In genomic region chr17:19271751-19272357, GRCh38 we compare ENCODE assay signal across 19 cellular contexts. TPM values are rescaled to one million over a fixed set of nuclear protein-coding genes. Genes with fewer than 3 reads are reported as not detected.
DNase-seq lines count a peak whose midpoint lies in the region; ATAC-seq and TF ChIP-seq lines count a peak whose summit lies in the region.
"Had no signal": no experiment of that assay in that cellular context is flagged by ENCODE, and none has a peak within 500 bp of the region (broad histone marks: within the 10 kb centered on the region; RNA-seq: fewer than 3 reads in every experiment).

No MANE protein-coding gene starts in this region.

- TF ChIP-seq CTCF in epithelial cell of esophagus (IDR thresholded peaks at IDR 0.05; ENCODE audit: insufficient read depth, low read depth, low read length, missing control alignments) (no peak), lower lobe of right lung (IDR thresholded peaks at IDR 0.05) (no peak), tibial nerve (IDR thresholded peaks at IDR 0.05) (no peak)

- TF ChIP-seq POLR2A in tibial nerve (IDR thresholded peaks at IDR 0.05) = no peak

- no peak overlapping the region for H3K4me3 ChIP-seq in epithelial cell of esophagus (ENCODE audit: low read length)
- no peak overlapping the region for H3K4me3 ChIP-seq in lower lobe of right lung
- no peak overlapping the region for H3K4me3 ChIP-seq in tibial nerve
- H3K4me3 ChIP-seq: skin epidermis, testis had no signal

- H3K36me3 ChIP-seq in lower lobe of right lung (peaks cover 8% of the 10 kb centered on the region), tibial nerve (no peaks in the 10 kb centered on the region)

- H3K4me1 ChIP-seq in lower lobe of right lung (peaks cover 56% of the 10 kb centered on the region), tibial nerve (peaks cover 0 to 89% (median 61%) of the 10 kb centered on the region in 4 donors)

- WGBS in tibial nerve, 2 donors = 52 to 58% methylated on average over 10 of the region's 10 CpGs

- no peak for TF ChIP-seq EP300 in tibial nerve (IDR thresholded peaks at IDR 0.05)

- intact Hi-C loops in lower lobe of right lung (cut with DNase I) = no loop called here

- H3K9me3 ChIP-seq in lower lobe of right lung = no peaks in the 10 kb centered on the region
- H3K9me3 ChIP-seq in tibial nerve = no peaks in the 10 kb centered on the region
- H3K9me3 ChIP-seq: testis had no signal

- no peak for ATAC-seq in lower lobe of right lung
- ATAC-seq in GM21723 (IDR thresholded peaks at IDR 0.05; ENCODE audit: unreplicated experiment) = no peak
- no peak for ATAC-seq in HG03175 (IDR thresholded peaks at IDR 0.05; ENCODE audit: unreplicated experiment)
- ATAC-seq in HG03521 (IDR thresholded peaks at IDR 0.05; ENCODE audit: unreplicated experiment) = no peak

- H3K27me3 ChIP-seq in lower lobe of right lung (ENCODE audit: low read depth) (no peaks in the 10 kb centered on the region), tibial nerve (no peaks in the 10 kb centered on the region)
- H3K27me3 ChIP-seq: testis had no signal

- DNase-seq in epithelial cell of esophagus (ENCODE audit: low read depth) = peak; percentile 8
- DNase-seq in lower lobe of right lung = no peak
- DNase-seq in tibial nerve (ENCODE audit: low spot score in 2 of 2) = no peak
- DNase-seq: activated CD4-positive, alpha-beta T cell treated with anti-CD3 and anti-CD28 coated beads, Interleukin-2, amount 10 ng/mL, durations not matched to agents 24 days and 14 days; activated CD8-positive, alpha-beta memory T cell treated with anti-CD3 and anti-CD28 coated beads, Interleukin-2, amount 50 U/mL, for 48 hours; DMS 273 treated with DMSO at 0.1 percent for 48 hours; effector CD4-positive, alpha-beta T cell; Karpas-422; NCI-H1105 treated with DMSO at 0.1 percent for 48 hours; NCI-H2171; occipital lobe; stimulated activated CD4-positive, alpha-beta T cell treated with anti-CD3 and anti-CD28 coated beads, Interleukin-4, amount 100 ng/mL, for 24 hours; stimulated activated CD8-positive, alpha-beta memory T cell treated with anti-CD3 and anti-CD28 coated beads, Interleukin-4, amount 100 ng/mL, for 48 hours; testis had no signal

- peak overlapping the region; percentile 71 for H3K27ac ChIP-seq in angular gyrus (ENCODE audit: low read depth, low read length)
- H3K27ac ChIP-seq in lower lobe of right lung = peak overlapping the region; percentile 19
- peak overlapping the region in 3 of 4 donors; percentile 6 to 79 (median 78) for H3K27ac ChIP-seq in tibial nerve

RNA-seq across cellular contexts. Expression of gene EPN2, which starts 34.7 kb away (rescaled TPM):
- total RNA-seq in lower lobe of right lung = 66.2 TPM
- 100 to 1,000 TPM in 3 of 4 donors, 10 to 100 TPM in 1; 92.7 to 141 (median 119) TPM for total RNA-seq in tibial nerve

Comparison
In these comparisons a context has a peak if more than half of its experiments do, and no peak if none do; other contexts are left out.
1. H3K27ac ChIP-seq: peak in every context shown above with its lines; median percentile 78 in tibial nerve; 71 in angular gyrus; 19 in lower lobe of right lung.